ENCODE assay signal across 21 cellular contexts in the genomic region with DNA sequence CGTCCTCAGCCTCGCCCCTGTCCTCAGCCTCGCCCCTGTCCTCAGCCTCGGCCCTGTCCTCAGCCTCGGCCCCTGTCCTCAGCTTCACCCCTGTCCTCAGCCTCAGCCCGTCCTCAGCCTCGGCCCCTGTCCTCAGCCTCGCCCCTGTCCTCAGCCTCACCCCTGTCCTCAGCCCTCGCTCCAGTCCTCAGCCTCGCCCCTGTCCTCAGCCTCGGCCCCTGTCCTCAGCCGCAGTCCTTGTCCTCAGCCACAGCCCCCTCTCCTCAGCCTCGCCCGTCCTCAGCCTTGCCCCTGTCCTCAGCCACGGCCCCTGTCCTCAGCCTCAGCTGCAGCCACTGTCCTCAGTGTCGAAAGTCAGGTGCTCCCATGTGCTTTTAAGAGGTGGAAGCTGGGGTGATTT. TPM values are rescaled to one million over a fixed set of nuclear protein-coding genes. Genes with fewer than 3 reads are reported as not detected.
DNase-seq lines count a peak whose midpoint lies in the region; ATAC-seq and TF ChIP-seq lines count a peak whose summit lies in the region.
"Had no signal": no experiment of that assay in that cellular context is flagged by ENCODE, and none has a peak within 500 bp of the region (broad histone marks: within the 10 kb centered on the region; RNA-seq: fewer than 3 reads in every experiment).

No MANE protein-coding gene starts in this region.

- DNase-seq in Right ventricle myocardium superior, result peak; percentile 11
- no peak for DNase-seq in right atrium auricular region (ENCODE audit: low spot score)
- DNase-seq in left cardiac atrium, result peak; percentile 7
- DNase-seq in mucosa of descending colon, result peak in 2 of 3 donors; percentile 6 to 28
- peak; percentile 39 to 60 for DNase-seq in aorta
- DNase-seq in smooth muscle cell (lab: John Stamatoyannopoulos, UW; ENCODE audit: unreplicated experiment), result no peak
- no peak for DNase-seq in SJCRH30
- DNase-seq: 8988T; C1 segment of cervical spinal cord; DMS79; MG63; NCI-H1417 treated with DMSO at 0.1 percent for 48 hours; NCI-H187 treated with DMSO at 0.1 percent for 48 hours; NCI-H226; NCI-H510A treated with DMSO at 0.1 percent for 48 hours; NCI-H748 treated with DMSO at 0.1 percent for 48 hours; NK-92 treated with Interleukin-12 subunit alpha and Interleukin-12 subunit beta, amount 100 ng/mL, for 24 hours had no signal

- H3K4me3 ChIP-seq in right atrium auricular region (no peak overlapping the region), mucosa of descending colon (no peak overlapping the region), aorta (ENCODE audit: low read length in 2 of 2) (no peak overlapping the region), smooth muscle cell (no peak overlapping the region), SJCRH30 (no peak overlapping the region)
- H3K4me3 ChIP-seq: MG63 had no signal

- no peak overlapping the region for H2AFZ ChIP-seq in smooth muscle cell (ENCODE audit: low read depth)

- intact Hi-C loops in Right ventricle myocardium superior (cut with DNase I) (no loop called here), left cardiac atrium (cut with DNase I) (no loop called here), mucosa of descending colon (cut with DNase I, micrococcal nuclease) (no loop called here), aorta (cut with DNase I) (no loop called here)

- no peak overlapping the region for H3K9ac ChIP-seq in smooth muscle cell (ENCODE audit: low read depth)

- H3K9me3 ChIP-seq in right atrium auricular region, result peaks cover 0 to 5% of the 10 kb centered on the region in 2 donors
- H3K9me3 ChIP-seq in mucosa of descending colon, result peaks cover 4% of the 10 kb centered on the region
- H3K9me3 ChIP-seq in aorta (ENCODE audit: control insufficient read depth, low read length), result no peaks in the 10 kb centered on the region
- H3K9me3 ChIP-seq in smooth muscle cell (replicated peaks; ENCODE audit: low read depth), result no peaks in the 10 kb centered on the region
- H3K9me3 ChIP-seq in SJCRH30 (replicated peaks), result peaks cover 11% of the 10 kb centered on the region

- TF ChIP-seq CTCF in right atrium auricular region (IDR thresholded peaks at IDR 0.05) (no peak), mucosa of descending colon (IDR thresholded peaks at IDR 0.05) (no peak), smooth muscle cell (IDR thresholded peaks at IDR 0.05; ENCODE audit: borderline replicate concordance, insufficient read depth, poor library complexity, severe bottlenecking) (no peak)

- no peaks in the 10 kb centered on the region for H3F3A ChIP-seq in smooth muscle cell (ENCODE audit: low read depth)

- no peaks in the 10 kb centered on the region for H3K27me3 ChIP-seq in right atrium auricular region
- no peaks in the 10 kb centered on the region for H3K27me3 ChIP-seq in aorta (ENCODE audit: control insufficient read depth in 1 of 2, insufficient read depth in 2 of 2, low read length in 1 of 2)
- H3K27me3 ChIP-seq in smooth muscle cell (ENCODE audit: low read depth), result no peaks in the 10 kb centered on the region
- H3K27me3 ChIP-seq in SJCRH30, result no peaks in the 10 kb centered on the region
- H3K27me3 ChIP-seq: MG63 had no signal

- H4K20me1 ChIP-seq in smooth muscle cell (ENCODE audit: low read depth), result no peaks in the 10 kb centered on the region

- no peaks in the 10 kb centered on the region for H3K79me2 ChIP-seq in smooth muscle cell (ENCODE audit: low read depth)

- ATAC-seq in Right ventricle myocardium superior (ENCODE audit: poor library complexity), result no peak
- no peak for ATAC-seq in left cardiac atrium
- no peak for ATAC-seq in mucosa of descending colon
- no peak for ATAC-seq in aorta (ENCODE audit: low FRiP score)
- ATAC-seq in GM19023 (IDR thresholded peaks at IDR 0.05; ENCODE audit: unreplicated experiment), result no peak
- ATAC-seq: Panc1 had no signal

- no peaks in the 10 kb centered on the region for H3K4me1 ChIP-seq in right atrium auricular region
- no peaks in the 10 kb centered on the region for H3K4me1 ChIP-seq in mucosa of descending colon (ENCODE audit: low read depth)
- H3K4me1 ChIP-seq in aorta (ENCODE audit: control insufficient read depth in 1 of 2, insufficient read depth in 2 of 2, low read length in 2 of 2), result no peaks in the 10 kb centered on the region
- H3K4me1 ChIP-seq in smooth muscle cell (ENCODE audit: low read depth), result no peaks in the 10 kb centered on the region
- H3K4me1 ChIP-seq in SJCRH30, result no peaks in the 10 kb centered on the region

- no peak overlapping the region for H3K4me2 ChIP-seq in smooth muscle cell

- H3K27ac ChIP-seq in right atrium auricular region (no peak overlapping the region), aorta (ENCODE audit: low read depth in 1 of 2, low read length in 2 of 2) (no peak overlapping the region), smooth muscle cell (ENCODE audit: low read depth) (no peak overlapping the region), SJCRH30 (no peak overlapping the region)

- H3K36me3 ChIP-seq in right atrium auricular region (no peaks in the 10 kb centered on the region), mucosa of descending colon (ENCODE audit: low read depth) (no peaks in the 10 kb centered on the region), aorta (ENCODE audit: control insufficient read depth in 1 of 2, insufficient read depth in 2 of 2, low read length in 1 of 2) (no peaks in the 10 kb centered on the region), smooth muscle cell (ENCODE audit: low read depth) (no peaks in the 10 kb centered on the region), SJCRH30 (no peaks in the 10 kb centered on the region)

- WGBS in aorta, 2 donors, result 94 to 97% methylated on average over 16 of the region's 16 CpGs
- WGBS in smooth muscle cell (ENCODE audit: low lambda C conversion rate), result 92% methylated on average over 12 of the region's 16 CpGs

RNA-seq across cellular contexts. Expression of a gene that starts 10.5 kb away (rescaled TPM):
- 0.32 TPM for total RNA-seq in Right ventricle myocardium superior
- 1 to 10 TPM in 1 of 2 donors, under 1 TPM in 1; 0.59 to 2.7 TPM for total RNA-seq in right atrium auricular region
- total RNA-seq in left cardiac atrium, result 1 to 10 TPM in 1 of 2 donors, under 1 TPM in 1; 0.65 to 1.4 TPM
- total RNA-seq in mucosa of descending colon, result 1 to 10 TPM; 1.3 to 1.8 (median 1.6) TPM
- total RNA-seq in aorta, result 1 to 10 TPM; 2.1 to 3.5 TPM
- polyA plus RNA-seq in aorta, result under 1 TPM; 0.13 to 0.43 TPM
- 5.8 TPM in 1 of 2 replicates, not detected in the other for total RNA-seq in smooth muscle cell
- polyA plus RNA-seq in smooth muscle cell, result 0.26 and 0.87 TPM in 2 replicates
- 0.04 TPM in 1 of 2 replicates, not detected in the other for total RNA-seq in SJCRH30 (2014; rRNA removed; shearing (Covaris generic))
- total RNA-seq: H4, SK-MEL-5 had no signal

Comparison
In these comparisons a context has a peak if more than half of its experiments do, and no peak if none do; other contexts are left out.
1. DNase-seq: peak in Right ventricle myocardium superior (single experiment), left cardiac atrium (single experiment), mucosa of descending colon (2 of 3) and aorta (2 of 2); none in right atrium auricular region (single experiment), smooth muscle cell (single experiment) and SJCRH30 (0 of 2).